21 cellular contexts compared by ENCODE assay signal in genomic region chr5:142955628-142956027, GRCh38.
DNase-seq lines count a peak whose midpoint lies in the region; ATAC-seq and TF ChIP-seq lines count a peak whose summit lies in the region.
"Had no signal": no experiment of that assay in that cellular context is flagged by ENCODE, and none has a peak within 500 bp of the region (broad histone marks: within the 10 kb centered on the region; RNA-seq: fewer than 3 reads in every experiment).

No MANE protein-coding gene starts in this region.

- no peak overlapping the region for H3K9ac ChIP-seq in muscle layer of colon (ENCODE audit: low read length)
- H3K9ac ChIP-seq: BLaER1 treated with 17β-estradiol and CSF1 and Interleukin-3, amounts not matched to agents 10 nM and 100 nM; GM23248 had no signal

- H3K36me3 ChIP-seq in muscle layer of colon (ENCODE audit: insufficient read depth, low read length): no peaks in the 10 kb centered on the region

- no peak overlapping the region for H3K4me3 ChIP-seq in fibroblast of pulmonary artery (replicated peaks; ENCODE audit: low read depth, low read length)
- no peak overlapping the region for H3K4me3 ChIP-seq in muscle layer of colon (ENCODE audit: low read depth in 1 of 2, low read length in 2 of 2)
- H3K4me3 ChIP-seq: BLaER1 treated with 17β-estradiol and CSF1 and Interleukin-3, amounts not matched to agents 10 nM and 100 nM; GM23248; SK-N-MC had no signal

- TF ChIP-seq CTCF in AG09319 (IDR thresholded peaks at IDR 0.05; ENCODE audit: low read depth, low read length): no peak
- TF ChIP-seq CTCF in fibroblast of pulmonary artery (IDR thresholded peaks at IDR 0.05; ENCODE audit: low read length, missing control alignments): no peak

- peaks cover 36% of the 10 kb centered on the region for H3K4me1 ChIP-seq in muscle layer of colon (ENCODE audit: insufficient read depth, low read length)

- no peaks in the 10 kb centered on the region for H3K27me3 ChIP-seq in muscle layer of colon (ENCODE audit: control insufficient read depth in 1 of 2, insufficient read depth in 2 of 2, low read length in 2 of 2)
- H3K27me3 ChIP-seq: BLaER1 treated with 17β-estradiol and CSF1 and Interleukin-3, amounts not matched to agents 10 nM and 100 nM had no signal

- DNase-seq in AG09319 (ENCODE audit: extremely low read depth, low read depth) (peak; percentile 15), Ammon's horn (ENCODE audit: low spot score) (peak; percentile 10), fibroblast of pulmonary artery (ENCODE audit: low read depth) (peak; percentile 11), KBM-7 (no peak), COLO829 (ENCODE audit: low spot score) (no peak)
- no peak for DNase-seq in stimulated activated CD4-positive, alpha-beta T cell treated with anti-CD3 and anti-CD28 coated beads, Interleukin-4, amount 100 ng/mL, for 4 hours
- DNase-seq: CD4-positive, alpha-beta memory T cell; GM23248; H9; HFFc6; Karpas-422; NCI-H1694 treated with DMSO at 0.1 percent for 48 hours; NCI-H2081 treated with DMSO at 0.1 percent for 48 hours; NCI-H2171 treated with DMSO at 0.1 percent for 48 hours; NCI-H526 treated with DMSO at 0.1 percent for 48 hours; SHP77 had no signal

- H3K9me3 ChIP-seq in muscle layer of colon (ENCODE audit: low read length): no peaks in the 10 kb centered on the region

- in situ Hi-C loops in KBM-7 (cut with MboI; ENCODE audit: low pct_unique_long_range_greater_than_20kb, low sequenced_read_pairs): no loop called here

- ATAC-seq in HG02588 (IDR thresholded peaks at IDR 0.05; ENCODE audit: unreplicated experiment): no peak

- H3K27ac ChIP-seq in muscle layer of colon (ENCODE audit: low read depth, low read length): peak overlapping the region; percentile 16
- H3K27ac ChIP-seq: BLaER1 treated with 17β-estradiol and CSF1 and Interleukin-3, amounts not matched to agents 10 nM and 100 nM; GM23248; HL-60; SK-N-MC had no signal

Comparison
In these comparisons a context has a peak if more than half of its experiments do, and no peak if none do; other contexts are left out.
1. DNase-seq: peak in AG09319 (single experiment), Ammon's horn (single experiment) and fibroblast of pulmonary artery (single experiment); none in KBM-7 (single experiment), COLO829 (single experiment) and stimulated activated CD4-positive, alpha-beta T cell treated with anti-CD3 and anti-CD28 coated beads, Interleukin-4, amount 100 ng/mL, for 4 hours (0 of 2).